Comparison of ENCODE assay signal across 8 cellular contexts in the genomic region with DNA sequence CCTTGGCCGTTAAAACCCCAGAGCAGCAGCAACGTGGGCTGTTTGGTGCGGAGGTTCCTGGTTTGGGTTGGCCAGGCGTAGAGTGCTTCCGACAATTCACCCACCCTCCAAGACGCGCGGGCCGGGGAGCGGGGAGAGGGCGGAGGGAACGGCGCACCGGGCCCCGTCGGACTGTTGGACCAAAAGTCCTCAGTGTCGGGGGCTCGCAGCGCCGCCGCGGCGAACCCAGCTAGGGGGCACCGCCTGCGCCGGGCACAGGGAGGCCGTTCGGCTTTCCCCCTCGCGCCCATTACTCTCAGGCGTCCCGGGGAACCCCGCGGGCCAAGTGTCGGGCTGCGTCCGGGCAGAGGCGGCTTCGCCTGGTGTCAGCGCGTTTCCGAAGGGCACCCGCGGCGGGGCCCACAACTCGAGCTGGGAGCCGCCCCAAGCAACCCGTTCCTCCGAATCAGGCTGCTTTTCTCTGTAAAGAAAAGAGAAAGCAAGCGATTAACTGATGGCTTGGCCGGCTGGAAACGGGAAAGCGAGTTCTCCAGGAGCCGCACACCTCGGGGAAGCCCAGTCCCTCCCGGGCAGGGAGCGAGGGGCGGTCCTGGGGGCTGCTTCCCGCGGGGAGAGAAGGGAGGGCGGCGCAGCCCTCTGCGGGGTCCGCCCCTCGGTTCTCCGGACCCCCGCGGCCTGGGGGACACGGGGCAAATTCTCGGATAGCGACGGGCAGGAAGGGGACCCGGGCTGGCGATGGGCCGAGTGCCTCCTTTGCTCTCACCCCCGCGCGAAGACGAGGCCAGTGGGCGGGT.
DNase-seq lines count a peak whose midpoint lies in the region; ATAC-seq, FAIRE-seq and TF ChIP-seq lines count a peak whose summit lies in the region.

No MANE protein-coding gene starts in this region.

- no peaks in the 10 kb centered on the region for H3K9me3 ChIP-seq in SJCRH30 (replicated peaks)
- no peaks in the 10 kb centered on the region for H3K9me3 ChIP-seq in iPS-20b (ENCODE audit: insufficient read depth, low read depth, low read length)
- H3K9me3 ChIP-seq in small intestine (ENCODE audit: control insufficient read depth, low read depth) = no peaks in the 10 kb centered on the region

- 0 to 1% (median 1%) methylated on average over 77 to 80 of the region's 80 CpGs for WGBS in small intestine, 3 donors

- H3K4me1 ChIP-seq in SJCRH30 (no peaks in the 10 kb centered on the region), iPS-20b (ENCODE audit: insufficient read depth, low read length) (peaks cover 5% of the 10 kb centered on the region; the same call in 1 of the 2 replicates), small intestine (ENCODE audit: control insufficient read depth in 2 of 2, insufficient read depth in 1 of 2, low read depth in 1 of 2, low read length in 1 of 2) (no peaks in the 10 kb centered on the region)

- H3K27me3 ChIP-seq in SJCRH30 (no peaks in the 10 kb centered on the region), iPS-20b (ENCODE audit: insufficient read depth, low read length) (peaks cover 74% of the 10 kb centered on the region), small intestine (ENCODE audit: control insufficient read depth in 2 of 2, insufficient read depth in 2 of 2, low read length in 2 of 2) (peaks cover 0 to 10% of the 10 kb centered on the region in 2 donors)

- in situ Hi-C loops in astrocyte of the cerebellum (cut with HindIII; ENCODE audit: low sequenced_read_pairs) = no loop called here

- peak overlapping the region; percentile 54; the same call in 1 of the 2 replicates for H3K4me3 ChIP-seq in GM08714 (ENCODE audit: low read length)
- peak overlapping the region; percentile 66 for H3K4me3 ChIP-seq in SJCRH30
- H3K4me3 ChIP-seq in astrocyte of the cerebellum (ENCODE audit: low read depth, low read length) = peak overlapping the region; percentile 47
- peak overlapping the region; percentile 61 for H3K4me3 ChIP-seq in iPS-20b (ENCODE audit: low read length)
- H3K4me3 ChIP-seq in small intestine (ENCODE audit: low read depth in 1 of 2, low read length in 2 of 2) = peak overlapping the region; percentile 27 to 61

- H3K27ac ChIP-seq in SJCRH30 = peak overlapping the region; percentile 58; the same call in 1 of the 2 replicates
- H3K27ac ChIP-seq in iPS-20b (ENCODE audit: low read length) = no peak overlapping the region
- H3K27ac ChIP-seq in small intestine (ENCODE audit: low read depth in 1 of 2, low read length in 1 of 2) = peak overlapping the region; percentile 76 to 91

- peak overlapping the region; percentile 17; the same call in 1 of the 2 replicates for H3K9ac ChIP-seq in iPS-20b (ENCODE audit: low read depth, low read length)

- ATAC-seq in GM19452 (IDR thresholded peaks at IDR 0.05; ENCODE audit: unreplicated experiment) = no peak

- DNase-seq in SJCRH30 (peak; percentile 36 to 56), astrocyte of the cerebellum (ENCODE audit: low read depth) (no peak), small intestine (peak; percentile 26), GM19238 (ENCODE audit: insufficient read length, low spot score) (no peak), SHP77 treated with DMSO at 0.1 percent for 48 hours (lab: John Stamatoyannopoulos, UW) (no peak)

- no peaks in the 10 kb centered on the region for H3K36me3 ChIP-seq in SJCRH30
- no peaks in the 10 kb centered on the region for H3K36me3 ChIP-seq in iPS-20b (ENCODE audit: insufficient read depth, low read depth, low read length)
- H3K36me3 ChIP-seq in small intestine (ENCODE audit: control insufficient read depth in 2 of 2, insufficient read depth in 2 of 2, low read length in 2 of 2) = no peaks in the 10 kb centered on the region

- FAIRE-seq in small intestine (lab: Jason Lieb, UNC) = no peak

- no peak for TF ChIP-seq CTCF in astrocyte of the cerebellum (IDR thresholded peaks at IDR 0.05; ENCODE audit: low read depth, low read length, missing control alignments)

Comparison
In these comparisons a context has a peak if more than half of its experiments do, and no peak if none do; other contexts are left out.
1. DNase-seq: peak in SJCRH30 (2 of 2) and small intestine (single experiment); none in astrocyte of the cerebellum (single experiment), GM19238 (single experiment) and SHP77 treated with DMSO at 0.1 percent for 48 hours (single experiment).
2. Peak in every context shown above with its lines, with median percentiles within 50 percentile points of each other: H3K4me3 ChIP-seq.